Comparison of ENCODE assay signal across 8 cellular contexts in genomic region chr17:32486701-32487459, GRCh38. TPM values are rescaled to one million over a fixed set of nuclear protein-coding genes. Genes with fewer than 3 reads are reported as not detected.
DNase-seq lines count a peak whose midpoint lies in the region; ATAC-seq and TF ChIP-seq lines count a peak whose summit lies in the region.

Gene CDK5R1 (plus strand): TSS chr17:32486993. CDS start chr17:32487621, 628 bp downstream.

- TF ChIP-seq CTCF in lung (IDR thresholded peaks at IDR 0.05; ENCODE audit: control extremely low read depth, extremely low read depth): no peak

- ATAC-seq in HG02938 (IDR thresholded peaks at IDR 0.05; ENCODE audit: unreplicated experiment): peak; percentile 47
- peak; percentile 53 for ATAC-seq in lung (ENCODE audit: insufficient read depth, low FRiP score)

- H3K4me1 ChIP-seq in lung (ENCODE audit: control insufficient read depth in 2 of 2, insufficient read depth in 2 of 2, low read length in 2 of 2): peaks cover 0 to 7% of the 10 kb centered on the region in 2 donors

- H3K9me3 ChIP-seq in lung (ENCODE audit: control insufficient read depth in 2 of 2, insufficient read depth in 1 of 2, low read length in 1 of 2): peaks cover 0 to 3% of the 10 kb centered on the region in 2 donors

- H3K4me3 ChIP-seq in lung: peak within 1 kb of the TSS; percentile 68

- DNase-seq in NCI-H524 (lab: John Stamatoyannopoulos, UW) (peak; percentile 34 to 71), NCI-H524 treated with DMSO at 0.1 percent for 48 hours (lab: John Stamatoyannopoulos, UW) (no peak), NCI-H2227 treated with DMSO at 0.1 percent for 48 hours (lab: John Stamatoyannopoulos, UW) (peak; percentile 30), ecto neural progenitor cell (ENCODE audit: low spot score) (peak; percentile 92), lung (ENCODE audit: low spot score) (peak; percentile 63)
- peak; percentile 45 to 50 for DNase-seq in activated CD4-positive, alpha-beta T cell treated with anti-CD3 and anti-CD28 coated beads, Interleukin-2, amount 50 U/mL, for 24 hours (ENCODE audit: low read depth in 1 of 2, low spot score in 1 of 2)
- DNase-seq in stimulated activated CD4-positive, alpha-beta T cell treated with anti-CD3 and anti-CD28 coated beads, TNF-alpha, amount 100 ng/mL, for 48 hours (ENCODE audit: low read depth in 3 of 3): peak; percentile 46 to 64 (median 50)

- peak within 1 kb of the TSS; percentile 71 to 78 for H3K27ac ChIP-seq in lung (ENCODE audit: low read depth in 1 of 2, low read length in 1 of 2)

- 0 to 1% methylated on average over 47 to 135 of the region's 135 CpGs for WGBS in lung, 2 donors

- peaks cover 3 to 7% of the 10 kb centered on the region in 2 donors for H3K36me3 ChIP-seq in lung (ENCODE audit: control insufficient read depth in 2 of 2, insufficient read depth in 2 of 2, low read length in 2 of 2)

- H3K27me3 ChIP-seq in lung (ENCODE audit: control insufficient read depth, insufficient read depth): no peaks in the 10 kb centered on the region

RNA-seq across cellular contexts. Expression of gene CDK5R1, which starts in this region (rescaled TPM):
- total RNA-seq in lung: 1 to 10 TPM; 1.7 to 2.2 TPM
- polyA plus RNA-seq in lung: under 1 TPM; 0.41 to 1.00 TPM
